In genomic region chr9:136146126-136147037, GRCh38 we compare ENCODE assay signal across 2 cellular contexts.
TF ChIP-seq lines count a peak whose summit lies in the region.

No MANE protein-coding gene starts in this region.

TF ChIP-seq in K562, 482 proteins besides CTCF, POLR2A, EP300 and RAD21:
- TF ChIP-seq STAT5A (IDR thresholded peaks at IDR 0.05; ENCODE audit: borderline replicate concordance, low read length), result no peak
- TF ChIP-seq STAG1 (CRISPR knock-in tag; IDR thresholded peaks at IDR 0.05; ENCODE audit: borderline replicate concordance), result 0 out of 2 replicates have a peak, but pooled peaks have one; percentile 7
- peak in 1 of 2 experiments; percentile 86; a peak in 1 of 4 replicates for TF ChIP-seq KDM1A (IDR thresholded peaks at IDR 0.05)

TF ChIP-seq in HepG2, 621 proteins besides CTCF, POLR2A, EP300 and RAD21:
- no peak for TF ChIP-seq ATF4 (CRISPR knock-in tag; IDR thresholded peaks at IDR 0.05)
- no peak for TF ChIP-seq SCMH1 (CRISPR knock-in tag; IDR thresholded peaks at IDR 0.05; ENCODE audit: borderline replicate concordance)
- no peak for TF ChIP-seq MLXIP (CRISPR knock-in tag; IDR thresholded peaks at IDR 0.05; ENCODE audit: borderline replicate concordance)
- no peak for TF ChIP-seq ATAD3A (CRISPR knock-in tag; IDR thresholded peaks at IDR 0.05)
- no peak for TF ChIP-seq ZNF484 (CRISPR knock-in tag; IDR thresholded peaks at IDR 0.05; ENCODE audit: borderline replicate concordance, low read depth)
- no peak for TF ChIP-seq ETS1 (CRISPR knock-in tag; IDR thresholded peaks at IDR 0.05)
- peak; percentile 84 for TF ChIP-seq MNT (IDR thresholded peaks at IDR 0.05)
- TF ChIP-seq KDM1A (CRISPR knock-in tag; IDR thresholded peaks at IDR 0.05), result no peak
